In the genomic region with DNA sequence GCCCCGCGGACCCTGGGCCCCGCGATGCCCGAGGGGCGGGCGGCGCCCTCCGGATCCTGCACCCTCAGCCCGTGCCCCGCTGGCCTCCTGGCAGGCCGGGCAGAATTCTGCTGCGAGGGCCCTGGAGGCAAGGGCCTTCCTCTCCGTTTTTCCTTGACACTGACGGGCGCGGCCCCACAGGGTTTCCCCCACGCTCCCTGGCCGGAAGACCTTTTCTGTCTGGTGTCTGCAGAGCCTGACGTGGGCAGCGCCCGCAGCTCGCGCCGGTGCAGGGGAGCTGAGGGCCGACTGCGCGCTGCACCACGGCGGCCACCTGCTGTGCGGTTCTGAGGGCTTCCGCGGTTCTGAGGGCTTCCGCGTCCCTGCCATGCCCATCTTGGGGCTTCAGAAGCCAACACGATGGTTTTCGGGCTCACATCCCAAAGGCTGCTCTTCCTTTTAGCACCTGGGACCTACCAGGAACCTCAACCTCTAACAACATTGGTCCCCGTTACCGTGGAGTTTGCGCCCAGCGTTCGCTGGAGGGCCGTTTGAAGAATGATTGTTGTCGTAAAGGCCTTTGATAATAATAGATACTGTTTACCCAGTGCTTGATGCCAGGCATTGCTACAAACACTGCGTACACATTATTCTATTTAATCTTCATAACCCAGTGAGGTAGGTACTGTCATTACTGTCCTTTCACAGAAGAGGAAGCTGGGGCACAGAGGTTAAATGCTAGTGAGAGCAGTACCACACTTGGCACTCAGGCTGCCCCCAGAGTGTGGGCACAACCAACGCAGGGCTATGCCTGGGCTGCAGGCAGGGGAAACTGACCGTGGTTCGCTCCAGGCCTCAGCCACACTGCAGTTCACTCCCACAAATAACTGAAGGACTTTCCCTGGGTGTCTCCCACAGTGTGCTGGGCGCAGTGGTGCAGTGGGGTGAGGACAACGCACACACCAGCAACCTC, we compare ENCODE assay signal across 8 cellular contexts. TPM values are rescaled to one million over a fixed set of nuclear protein-coding genes. Genes with fewer than 3 reads are reported as not detected.
A peak's percentile ranks its signal among the peaks of the same experiment; 100 is the strongest.
DNase-seq lines count a peak whose midpoint lies in the region; ATAC-seq, FAIRE-seq and TF ChIP-seq lines count a peak whose summit lies in the region.

No MANE protein-coding gene starts in this region.

- H3K36me3 ChIP-seq in neutrophil (peaks cover 16% of the 10 kb centered on the region), upper lobe of left lung (no peaks in the 10 kb centered on the region)

- H3K4me3 ChIP-seq in GM12865 (ENCODE audit: low read depth, low read length) (peak overlapping the region; percentile 75), neutrophil (ENCODE audit: low read depth in 1 of 2, low read length in 1 of 2) (peak overlapping the region; percentile 78 to 87), upper lobe of left lung (peak overlapping the region; percentile 77 to 94 (median 80))

- no peaks in the 10 kb centered on the region for H3K36me3 Mint-ChIP-seq in activated CD8-positive, alpha-beta T cell treated with anti-CD3 and anti-CD28 coated beads, Interleukin-2, amount 10 ng/mL, durations not matched to agents 7 days and 5 days (ENCODE audit: low read depth)

- H3K4me3 Mint-ChIP-seq in activated CD8-positive, alpha-beta T cell treated with anti-CD3 and anti-CD28 coated beads, Interleukin-2, amount 10 ng/mL, durations not matched to agents 7 days and 5 days = peak overlapping the region; percentile 87

- ATAC-seq in GM21737 (IDR thresholded peaks at IDR 0.05; ENCODE audit: unreplicated experiment) = peak; percentile 41
- peak; percentile 65 for ATAC-seq in activated CD8-positive, alpha-beta T cell treated with anti-CD3 and anti-CD28 coated beads, Interleukin-2, amount 10 ng/mL, durations not matched to agents 7 days and 5 days
- ATAC-seq in esophagus mucosa = peak; percentile 60
- ATAC-seq in upper lobe of left lung (ENCODE audit: low FRiP score in 2 of 2) = peak; percentile 72 to 83

- H3K27me3 Mint-ChIP-seq in activated CD8-positive, alpha-beta T cell treated with anti-CD3 and anti-CD28 coated beads, Interleukin-2, amount 10 ng/mL, durations not matched to agents 7 days and 5 days (ENCODE audit: low read depth) = peaks cover 27% of the 10 kb centered on the region

- 9 to 10% methylated on average over 36 to 50 of the region's 50 CpGs for WGBS in upper lobe of left lung, 2 donors

- CTCF ChIA-PET in activated CD8-positive, alpha-beta T cell treated with anti-CD3 and anti-CD28 coated beads, Interleukin-2, amount 10 ng/mL, durations not matched to agents 7 days and 5 days (lab: Charles Lee) = no interaction called here

- H3K9me3 ChIP-seq in neutrophil (no peaks in the 10 kb centered on the region), upper lobe of left lung (no peaks in the 10 kb centered on the region)

- H3K27ac ChIP-seq in neutrophil = peak overlapping the region; percentile 96
- peak overlapping the region; percentile 87 to 92 (median 90) for H3K27ac ChIP-seq in upper lobe of left lung

- TF ChIP-seq CTCF in GM12865 (IDR thresholded peaks at IDR 0.05; ENCODE audit: insufficient read depth, low read depth, low read length, missing control alignments) (no peak), neutrophil (IDR thresholded peaks at IDR 0.05) (no peak), upper lobe of left lung (IDR thresholded peaks at IDR 0.05) (peak in 1 of 6 experiments; percentile 5)

- no peaks in the 10 kb centered on the region for H3K9me3 Mint-ChIP-seq in activated CD8-positive, alpha-beta T cell treated with anti-CD3 and anti-CD28 coated beads, Interleukin-2, amount 10 ng/mL, durations not matched to agents 7 days and 5 days (ENCODE audit: insufficient read depth)

- H3K27me3 ChIP-seq in neutrophil (no peaks in the 10 kb centered on the region), upper lobe of left lung (no peaks in the 10 kb centered on the region)

- no peak for TF ChIP-seq EP300 in upper lobe of left lung (IDR thresholded peaks at IDR 0.05)

- H3K4me1 ChIP-seq in neutrophil (ENCODE audit: control insufficient read depth in 1 of 2, insufficient read depth in 1 of 2, low read depth in 1 of 2, low read length in 1 of 2) (peaks cover 45 to 46% of the 10 kb centered on the region in 2 experiments), upper lobe of left lung (peaks cover 13 to 19% (median 16%) of the 10 kb centered on the region in 4 donors)

- H3K4me1 Mint-ChIP-seq in activated CD8-positive, alpha-beta T cell treated with anti-CD3 and anti-CD28 coated beads, Interleukin-2, amount 10 ng/mL, durations not matched to agents 7 days and 5 days (ENCODE audit: low read depth) = peaks cover 39% of the 10 kb centered on the region

- POLR2A ChIA-PET in activated CD8-positive, alpha-beta T cell treated with anti-CD3 and anti-CD28 coated beads, Interleukin-2, amount 10 ng/mL, durations not matched to agents 7 days and 5 days (lab: Charles Lee) = interaction anchor here (0.6 to 3.0 kb wide), 3 partner anchors 68 to 92 kb away, joined by 3 to 15 read pairs (median 5); a partner anchor contains a TSS

- no peak for FAIRE-seq in urothelium cell line (lab: Jason Lieb, UNC)

- peak overlapping the region; percentile 87 for H3K27ac Mint-ChIP-seq in activated CD8-positive, alpha-beta T cell treated with anti-CD3 and anti-CD28 coated beads, Interleukin-2, amount 10 ng/mL, durations not matched to agents 7 days and 5 days

- TF ChIP-seq POLR2A in upper lobe of left lung (IDR thresholded peaks at IDR 0.05) = no peak

- DNase-seq in GM12865 (ENCODE audit: low read depth) (peak; percentile 71), Kasumi-1 (lab: John Stamatoyannopoulos, UW) (peak; percentile 35 to 45), upper lobe of left lung (peak in 1 of 2 donors; percentile 57), urothelium cell line (ENCODE audit: low spot score) (no peak)
- peak; percentile 64 for DNase-seq in activated CD8-positive, alpha-beta T cell treated with anti-CD3 and anti-CD28 coated beads, Interleukin-2, amount 10 ng/mL, durations not matched to agents 7 days and 5 days

RNA-seq across cellular contexts. Expression of a gene that starts 0.8 kb away (rescaled TPM):
- total RNA-seq in activated CD8-positive, alpha-beta T cell treated with anti-CD3 and anti-CD28 coated beads, Interleukin-2, amount 10 ng/mL, durations not matched to agents 7 days and 5 days = 1 to 10 TPM; 7.5 to 8.7 TPM
- total RNA-seq in esophagus mucosa = 74.3 TPM
- total RNA-seq in upper lobe of left lung = 100 to 1,000 TPM; 208 to 306 (median 234) TPM
